Comparison of ENCODE assay signal across 8 cellular contexts in the genomic region with DNA sequence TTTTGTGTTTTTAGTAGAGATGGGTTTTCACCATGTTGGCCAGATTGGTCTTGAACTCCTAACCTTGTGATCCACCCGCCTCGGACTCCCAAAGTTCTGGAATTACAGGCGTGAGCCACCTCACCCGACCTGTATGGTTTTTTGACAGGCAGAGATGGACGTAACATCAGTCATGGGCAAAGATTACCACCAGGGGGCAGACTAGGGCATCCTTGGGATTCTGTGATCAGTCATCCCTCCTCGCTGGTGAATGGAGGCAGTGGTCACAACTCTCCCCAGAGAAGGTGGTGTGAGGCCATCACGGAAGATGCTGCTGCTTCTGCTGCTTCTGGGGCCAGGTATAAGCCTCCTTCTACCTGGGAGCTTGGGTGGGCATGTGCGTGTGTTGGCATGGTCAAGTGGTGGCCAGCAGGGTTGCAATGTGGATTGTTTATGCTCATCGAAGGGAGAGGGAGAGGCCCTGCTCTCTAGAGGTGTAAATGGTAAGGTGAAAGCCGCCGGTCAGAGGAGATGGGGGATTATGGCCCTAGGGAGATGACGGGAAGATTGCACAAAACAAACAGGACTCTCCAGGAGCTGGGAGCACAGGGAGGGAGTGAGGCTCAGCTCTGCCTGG.
DNase-seq lines count a peak whose midpoint lies in the region; ATAC-seq, FAIRE-seq and TF ChIP-seq lines count a peak whose summit lies in the region.

No MANE protein-coding gene starts in this region.

- ATAC-seq in HG03060 (IDR thresholded peaks at IDR 0.05; ENCODE audit: low read depth, unreplicated experiment), result peak; percentile 75

- H3K27ac ChIP-seq in left ventricle myocardium inferior (replicated peaks), result no peak overlapping the region

- no peaks in the 10 kb centered on the region for H3K36me3 ChIP-seq in left ventricle myocardium inferior

- no peaks in the 10 kb centered on the region for H3K4me1 ChIP-seq in left ventricle myocardium inferior

- TF ChIP-seq CTCF in AG09309 (IDR thresholded peaks at IDR 0.05; ENCODE audit: control insufficient read depth, insufficient read depth, low read depth, low read length, missing control alignments), result peak; percentile 63
- TF ChIP-seq CTCF in left ventricle myocardium inferior (IDR thresholded peaks at IDR 0.05; ENCODE audit: borderline replicate concordance), result peak; percentile 61

- H3K27me3 ChIP-seq in left ventricle myocardium inferior (ENCODE audit: low read depth), result peaks cover 81% of the 10 kb centered on the region

- intact Hi-C loops in left ventricle myocardium inferior (cut with micrococcal nuclease), result no loop called here

- H3K4me3 ChIP-seq in AG09309 (ENCODE audit: control insufficient read depth, low read depth, low read length) (no peak overlapping the region), left ventricle myocardium inferior (no peak overlapping the region)

- DNase-seq in AG09309 (ENCODE audit: low read depth) (no peak), GM18507 (ENCODE audit: extremely low spot score, insufficient read length, low read depth) (no peak), RPMI7951 (ENCODE audit: low read depth) (peak; percentile 71), left ventricle myocardium inferior (no peak), GF-D8 (lab: John Stamatoyannopoulos, UW) (no peak)
- peak; percentile 45 for DNase-seq in activated T-helper 9 cell treated with anti-CD3 and anti-CD28 coated beads, Interleukin-2, amount 50 U/mL, for 16 hours (ENCODE audit: low read depth)
- DNase-seq in stimulated activated CD4-positive, alpha-beta T cell treated with anti-CD3 and anti-CD28 coated beads, Interleukin-15, amount 100 ng/mL, for 1 hour (ENCODE audit: low read depth in 1 of 2, low spot score in 1 of 2), result peak; percentile 18 to 41

- H3K9me3 ChIP-seq in left ventricle myocardium inferior (replicated peaks), result no peaks in the 10 kb centered on the region

- FAIRE-seq in GM18507 (lab: Jason Lieb, UNC), result peak; percentile 80

Comparison
In these comparisons a context has a peak if more than half of its experiments do, and no peak if none do; other contexts are left out.
1. DNase-seq: peak in RPMI7951 (single experiment), activated T-helper 9 cell treated with anti-CD3 and anti-CD28 coated beads, Interleukin-2, amount 50 U/mL, for 16 hours (single experiment) and stimulated activated CD4-positive, alpha-beta T cell treated with anti-CD3 and anti-CD28 coated beads, Interleukin-15, amount 100 ng/mL, for 1 hour (2 of 2); none in AG09309 (single experiment), GM18507 (single experiment), left ventricle myocardium inferior (single experiment) and GF-D8 (single experiment).